Comparison of ENCODE assay signal across 8 cellular contexts in genomic region chr5:150001660-150002493, GRCh38. TPM values are rescaled to one million over a fixed set of nuclear protein-coding genes. Genes with fewer than 3 reads are reported as not detected.
DNase-seq lines count a peak whose midpoint lies in the region; ATAC-seq and TF ChIP-seq lines count a peak whose summit lies in the region.

No MANE protein-coding gene starts in this region.

- peak overlapping the region; percentile 83 for H3K4me2 ChIP-seq in DND-41 (ENCODE audit: insufficient read depth, low read length)

- peaks cover 15% of the 10 kb centered on the region; the same call in 1 of the 2 replicates for H4K20me1 ChIP-seq in DND-41 (ENCODE audit: insufficient read depth, low read length)

- peaks cover 22% of the 10 kb centered on the region for H3K36me3 ChIP-seq in DND-41 (ENCODE audit: insufficient read depth, low read length)
- H3K36me3 ChIP-seq in SJSA1: peaks cover 57% of the 10 kb centered on the region
- peaks cover 0 to 42% (median 24%) of the 10 kb centered on the region in 9 donors for H3K36me3 ChIP-seq in heart left ventricle
- H3K36me3 ChIP-seq in rectal smooth muscle tissue (ENCODE audit: control insufficient read depth, insufficient read depth, low read length): no peaks in the 10 kb centered on the region

- peaks cover 62% of the 10 kb centered on the region for H3K79me2 ChIP-seq in DND-41 (ENCODE audit: insufficient read depth, low read length)

- H3K9ac ChIP-seq in DND-41 (ENCODE audit: low read depth, low read length) (peak overlapping the region; percentile 89), rectal smooth muscle tissue (ENCODE audit: low read length) (peak overlapping the region; percentile 94)

- intact Hi-C loops in heart left ventricle (cut with DNase I) (loop anchor here in 1 of 10 donors (10.0 kb wide), 1 partner anchor 433 kb away; no protein-coding TSS in a partner anchor), lower leg skin (cut with DNase I; ENCODE audit: low total_unique reads) (no loop called here)

- H3K27me3 ChIP-seq in DND-41 (ENCODE audit: insufficient read depth, low read length, poor library complexity): no peaks in the 10 kb centered on the region
- H3K27me3 ChIP-seq in SJSA1 (replicated peaks): no peaks in the 10 kb centered on the region
- no peaks in the 10 kb centered on the region for H3K27me3 ChIP-seq in heart left ventricle
- no peaks in the 10 kb centered on the region for H3K27me3 ChIP-seq in rectal smooth muscle tissue (ENCODE audit: control insufficient read depth, insufficient read depth, low read length)

- ATAC-seq in DND-41 (ENCODE audit: insufficient read depth, low read depth) (peak; percentile 70), GM21423 (IDR thresholded peaks at IDR 0.05; ENCODE audit: unreplicated experiment) (peak; percentile 50), heart left ventricle (peak; percentile 23 to 65 (median 54))

- TF ChIP-seq POLR2A in heart left ventricle (IDR thresholded peaks at IDR 0.05) (no peak), lower leg skin (IDR thresholded peaks at IDR 0.05) (no peak)

- peak overlapping the region; percentile 86 for H3K27ac ChIP-seq in DND-41 (ENCODE audit: low read length)
- peak overlapping the region; percentile 83 for H3K27ac ChIP-seq in SJSA1
- H3K27ac ChIP-seq in heart left ventricle: peak overlapping the region in 10 of 12 donors; percentile 79 to 98 (median 90)
- peak overlapping the region; percentile 94 for H3K27ac ChIP-seq in rectal smooth muscle tissue (ENCODE audit: low read depth, low read length)

- H3K4me1 ChIP-seq in DND-41 (ENCODE audit: insufficient read depth, low read length) (peaks cover 39% of the 10 kb centered on the region), SJSA1 (replicated peaks) (peaks cover 25% of the 10 kb centered on the region), heart left ventricle (peaks cover 0 to 41% (median 27%) of the 10 kb centered on the region in 12 donors), rectal smooth muscle tissue (ENCODE audit: control insufficient read depth, insufficient read depth, low read length) (peaks cover 20% of the 10 kb centered on the region)

- WGBS in heart left ventricle, 4 donors: 17 to 20% (median 20%) methylated on average over 9 of the region's 9 CpGs
- WGBS in lower leg skin, 2 donors: 17 to 19% methylated on average over 9 of the region's 9 CpGs

- TF ChIP-seq CTCF in DND-41 (IDR thresholded peaks at IDR 0.05; ENCODE audit: borderline replicate concordance, extremely low read depth, low read length, poor library complexity, severe bottlenecking): peak; percentile 66
- peak; percentile 29 to 70 (median 58) for TF ChIP-seq CTCF in heart left ventricle (IDR thresholded peaks at IDR 0.05)
- TF ChIP-seq CTCF in lower leg skin (IDR thresholded peaks at IDR 0.05): no peak

- H3K9me3 ChIP-seq in DND-41 (ENCODE audit: insufficient read depth, low read length, severe bottlenecking) (no peaks in the 10 kb centered on the region), SJSA1 (replicated peaks) (no peaks in the 10 kb centered on the region), heart left ventricle (no peaks in the 10 kb centered on the region)

- DNase-seq in DND-41: peak; percentile 71
- DNase-seq in HUDEP-2 (lab: John Stamatoyannopoulos, UW; ENCODE audit: unreplicated experiment in 76 of 76): peak in 69 of 76 experiments; percentile 6 to 80 (median 49)
- DNase-seq in SJSA1 (ENCODE audit: low read depth in 1 of 2, low spot score in 2 of 2): peak; percentile 75 to 77
- peak; percentile 57 for DNase-seq in activated naive CD4-positive, alpha-beta T cell treated with anti-CD3 and anti-CD28 coated beads, Interleukin-2, amount 50 U/mL, for 16 hours
- peak in 4 of 5 donors; percentile 36 to 51 (median 44) for DNase-seq in heart left ventricle
- no peak for DNase-seq in lower leg skin (ENCODE audit: low spot score in 2 of 2)

- H3K4me3 ChIP-seq in DND-41 (ENCODE audit: low read depth in 1 of 2, low read length in 2 of 2): peak overlapping the region; percentile 57 to 68
- peak overlapping the region; percentile 90 for H3K4me3 ChIP-seq in SJSA1
- peak overlapping the region; percentile 62 to 100 (median 92) for H3K4me3 ChIP-seq in heart left ventricle
- H3K4me3 ChIP-seq in rectal smooth muscle tissue (ENCODE audit: low read length): peak overlapping the region; percentile 73
- H3K4me3 ChIP-seq in lower leg skin (ENCODE audit: low read depth, poor library complexity, severe bottlenecking): no peak overlapping the region

- peak overlapping the region; percentile 79 for H2AFZ ChIP-seq in DND-41 (ENCODE audit: low read depth, low read length)

RNA-seq across cellular contexts. Expression of gene HMGXB3, which starts 1.3 kb away (rescaled TPM):
- 46.6 and 65.8 TPM in 2 replicates for total RNA-seq in SJSA1 (2014; rRNA removed; shearing (Covaris generic))
- total RNA-seq in heart left ventricle: 10 to 100 TPM; 12.4 to 25.9 (median 17.5) TPM
- polyA plus RNA-seq in heart left ventricle: 10 to 100 TPM; 10.7 to 18.8 TPM
- total RNA-seq in lower leg skin: 10 to 100 TPM; 24.6 to 32.0 (median 26.1) TPM

RNA-seq across cellular contexts. Expression of gene TIGD6, which starts 1.4 kb away (rescaled TPM):
- 5.3 and 10.0 TPM in 2 replicates for total RNA-seq in SJSA1 (2014; rRNA removed; shearing (Covaris generic))
- total RNA-seq in heart left ventricle: 1 to 10 TPM; 1.3 to 4.3 (median 2.6) TPM
- polyA plus RNA-seq in heart left ventricle: 1 to 10 TPM; 2.3 to 3.0 TPM
- 1 to 10 TPM; 3.8 to 8.3 (median 6.0) TPM for total RNA-seq in lower leg skin

RNA-seq across cellular contexts. Expression of gene SLC26A2, which starts 41.3 kb away (rescaled TPM):
- total RNA-seq in SJSA1 (2014; rRNA removed; shearing (Covaris generic)): 24.5 and 39.0 TPM in 2 replicates
- total RNA-seq in heart left ventricle: 10 to 100 TPM in 1 of 9 donors, 1 to 10 TPM in 8; 3.5 to 14.7 (median 6.8) TPM
- 10 to 100 TPM in 1 of 2 donors, 1 to 10 TPM in 1; 1.5 to 22.1 TPM for polyA plus RNA-seq in heart left ventricle
- total RNA-seq in lower leg skin: 10 to 100 TPM in 3 of 4 donors, 1 to 10 TPM in 1; 8.4 to 56.5 (median 33.3) TPM

RNA-seq across cellular contexts. Expression of gene PDE6A, which starts 57.3 kb away (rescaled TPM):
- total RNA-seq in SJSA1 (2014; rRNA removed; shearing (Covaris generic)): 0.05 TPM in 1 of 2 replicates, not detected in the other
- total RNA-seq in heart left ventricle (under 1 TPM in 8 of 9 donors, not detected in 1; 0.08 to 0.35 (median 0.13) TPM), lower leg skin (1 to 10 TPM in 1 of 4 donors, under 1 TPM in 2, not detected in 1; 0.04 to 1.0 (median 0.49) TPM)
- under 1 TPM; 0.04 to 0.08 TPM for polyA plus RNA-seq in heart left ventricle

Comparison
In these comparisons a context has a peak if more than half of its experiments do, and no peak if none do; other contexts are left out.
1. DNase-seq: peak in DND-41 (single experiment), HUDEP-2 (69 of 76), SJSA1 (2 of 2), activated naive CD4-positive, alpha-beta T cell treated with anti-CD3 and anti-CD28 coated beads, Interleukin-2, amount 50 U/mL, for 16 hours (single experiment) and heart left ventricle (4 of 5); none in lower leg skin (0 of 2).
2. CTCF ChIP-seq: peak in DND-41 (single experiment) and heart left ventricle (12 of 12); none in lower leg skin (0 of 3).
3. Peak in every context shown above with its lines, with median percentiles within 50 percentile points of each other: ATAC-seq and H3K27ac ChIP-seq.